8 cellular contexts compared by ENCODE assay signal in the genomic region with DNA sequence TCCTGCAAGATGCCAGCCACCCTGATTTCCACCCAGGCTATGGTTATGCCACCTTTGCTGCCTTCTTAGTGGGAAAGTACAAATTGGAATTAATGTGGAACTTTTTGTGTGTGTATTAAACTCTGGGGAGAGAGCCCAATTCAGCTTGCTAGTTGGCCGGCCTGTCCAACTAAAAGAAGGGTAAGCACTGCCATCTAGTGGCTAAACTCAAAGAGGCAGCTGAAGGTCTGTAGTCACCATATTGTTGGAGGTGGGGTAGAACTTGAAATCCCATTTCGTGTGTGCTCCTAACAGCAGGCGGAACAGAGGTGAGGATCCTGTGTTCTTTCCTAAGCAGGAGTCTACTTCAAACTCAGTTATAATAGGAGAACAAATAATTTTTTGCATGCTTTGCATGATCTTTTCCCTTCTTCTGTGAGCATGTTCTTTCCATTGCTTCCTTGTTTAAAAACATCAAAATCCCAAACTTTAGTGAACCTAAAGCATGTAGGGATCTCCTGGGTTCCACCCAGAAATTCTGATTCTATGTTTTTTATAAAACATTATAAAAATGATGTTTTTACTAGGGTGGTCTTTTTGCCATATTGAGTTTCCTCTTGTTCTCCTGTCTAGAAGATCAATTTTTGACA.
DNase-seq lines count a peak whose midpoint lies in the region; ATAC-seq, FAIRE-seq and TF ChIP-seq lines count a peak whose summit lies in the region.

No MANE protein-coding gene starts in this region.

- peaks cover 15% of the 10 kb centered on the region for H3K4me1 Mint-ChIP-seq in activated naive CD8-positive, alpha-beta T cell (ENCODE audit: low read depth)
- no peaks in the 10 kb centered on the region for H3K4me1 Mint-ChIP-seq in glutamatergic neuron (ENCODE audit: low read depth, unreplicated experiment)

- intact Hi-C loops in prostate gland (cut with DNase I) (loop anchor here (2.0 to 5.0 kb wide), 3 partner anchors 59 to 273 kb away; a partner anchor contains a TSS), vagina (cut with DNase I) (loop anchor here (5.0 to 10.0 kb wide), 2 partner anchors 269 to 347 kb away; no protein-coding TSS in a partner anchor)

- H3K36me3 ChIP-seq in prostate gland (peaks cover 0 to 5% of the 10 kb centered on the region in 2 donors), vagina (peaks cover 0 to 30% of the 10 kb centered on the region in 2 donors)

- H3K27ac Mint-ChIP-seq in activated naive CD8-positive, alpha-beta T cell = peak overlapping the region; percentile 88
- H3K27ac Mint-ChIP-seq in glutamatergic neuron (ENCODE audit: unreplicated experiment) = no peak overlapping the region

- no peak overlapping the region for H3K27ac ChIP-seq in prostate gland
- no peak overlapping the region for H3K27ac ChIP-seq in vagina

- peak; percentile 85 for TF ChIP-seq CTCF in glutamatergic neuron (IDR thresholded peaks at IDR 0.05; ENCODE audit: partially characterized antibody, unreplicated experiment)
- peak; percentile 81 to 92 (median 88) for TF ChIP-seq CTCF in prostate gland (IDR thresholded peaks at IDR 0.05)
- TF ChIP-seq CTCF in vagina (IDR thresholded peaks at IDR 0.05) = peak; percentile 67 to 87 (median 80)

- peaks cover 5% of the 10 kb centered on the region for H3K4me1 ChIP-seq in prostate gland (replicated peaks)
- peaks cover 15% of the 10 kb centered on the region for H3K4me1 ChIP-seq in vagina

- peaks cover 6% of the 10 kb centered on the region for H3K36me3 Mint-ChIP-seq in activated naive CD8-positive, alpha-beta T cell
- no peaks in the 10 kb centered on the region for H3K36me3 Mint-ChIP-seq in glutamatergic neuron (ENCODE audit: unreplicated experiment)

- peak; percentile 92 for FAIRE-seq in A204.1 (lab: Jason Lieb, UNC)

- no peaks in the 10 kb centered on the region for H3K27me3 ChIP-seq in prostate gland (replicated peaks; ENCODE audit: insufficient read depth)
- H3K27me3 ChIP-seq in vagina = no peaks in the 10 kb centered on the region

- DNase-seq in NAMALWA (ENCODE audit: low spot score) (peak; percentile 89), SKM-1 treated with dmso at 0.1 percent for 144 hours (lab: John Stamatoyannopoulos, UW; ENCODE audit: unreplicated experiment) (peak; percentile 43), glutamatergic neuron (peak; percentile 68), prostate gland (ENCODE audit: low spot score) (peak; percentile 79), vagina (ENCODE audit: extremely low spot score in 2 of 2) (no peak)

- H3K9me3 ChIP-seq in prostate gland = no peaks in the 10 kb centered on the region
- no peaks in the 10 kb centered on the region for H3K9me3 ChIP-seq in vagina

- peak; percentile 38 for ATAC-seq in GM18502 (IDR thresholded peaks at IDR 0.05; ENCODE audit: poor library complexity, unreplicated experiment)

- TF ChIP-seq POLR2A in prostate gland (IDR thresholded peaks at IDR 0.05) = no peak
- no peak for TF ChIP-seq POLR2A in vagina (IDR thresholded peaks at IDR 0.05)

- H3K27me3 Mint-ChIP-seq in activated naive CD8-positive, alpha-beta T cell = no peaks in the 10 kb centered on the region
- H3K27me3 Mint-ChIP-seq in glutamatergic neuron (ENCODE audit: unreplicated experiment) = no peaks in the 10 kb centered on the region

- no peak overlapping the region for H3K4me3 Mint-ChIP-seq in activated naive CD8-positive, alpha-beta T cell
- no peak overlapping the region for H3K4me3 Mint-ChIP-seq in glutamatergic neuron (ENCODE audit: unreplicated experiment)

- 14% methylated on average over 3 of the region's 3 CpGs for WGBS in prostate gland

- no peaks in the 10 kb centered on the region for H3K9me3 Mint-ChIP-seq in activated naive CD8-positive, alpha-beta T cell (ENCODE audit: low read depth)
- no peaks in the 10 kb centered on the region for H3K9me3 Mint-ChIP-seq in glutamatergic neuron (ENCODE audit: unreplicated experiment)

- H3K4me3 ChIP-seq in prostate gland (no peak overlapping the region), vagina (no peak overlapping the region)

Comparison
In these comparisons a context has a peak if more than half of its experiments do, and no peak if none do; other contexts are left out.
1. DNase-seq: peak in NAMALWA (single experiment), SKM-1 treated with dmso at 0.1 percent for 144 hours (single experiment), glutamatergic neuron (single experiment) and prostate gland (single experiment); none in vagina (0 of 2).
2. Peak in every context shown above with its lines, with median percentiles within 50 percentile points of each other: CTCF ChIP-seq.